Comparison of ENCODE assay signal across 8 cellular contexts in genomic region chr15:99925661-99926461, GRCh38.
A peak's percentile ranks its signal among the peaks of the same experiment; 100 is the strongest.
DNase-seq lines count a peak whose midpoint lies in the region; ATAC-seq, FAIRE-seq and TF ChIP-seq lines count a peak whose summit lies in the region.

No MANE protein-coding gene starts in this region.

- peaks cover 9 to 22% (median 17%) of the 10 kb centered on the region in 3 donors for H3K4me1 Mint-ChIP-seq in naive B cell

- peak overlapping the region; percentile 26 to 85 (median 70) for H3K27ac Mint-ChIP-seq in naive B cell

- no peak for TF ChIP-seq POLR2A in H1 (IDR thresholded peaks at IDR 0.05; ENCODE audit: control extremely low read depth in 1 of 2, low read depth in 2 of 2, low read length in 2 of 2)

- H2BK120ac ChIP-seq in H1 (replicated peaks; ENCODE audit: low read depth, low read length): peak overlapping the region; percentile 61

- peaks cover 6% of the 10 kb centered on the region for H3K4me1 ChIP-seq in MM.1S (ENCODE audit: low read length)
- peaks cover 5 to 13% (median 10%) of the 10 kb centered on the region in 4 experiments; a peak in 6 of 7 replicates for H3K4me1 ChIP-seq in H1 (replicated peaks in 1 of 4; ENCODE audit: control insufficient read depth in 3 of 4, insufficient read depth in 4 of 4, low read length in 3 of 4)

- peak overlapping the region; percentile 77 for H3K4me3 ChIP-seq in MM.1S (ENCODE audit: low read length)
- peak overlapping the region; percentile 42 to 65 (median 51) for H3K4me3 ChIP-seq in H1 (ENCODE audit: extremely low read depth in 1 of 4, insufficient read depth in 2 of 4, low read depth in 3 of 4, low read length in 4 of 4)

- H3K4me3 Mint-ChIP-seq in naive B cell: peak overlapping the region; percentile 73 to 91 (median 86)

- H3K14ac ChIP-seq in H1 (ENCODE audit: insufficient read length): no peak overlapping the region

- no peak overlapping the region for H2BK5ac ChIP-seq in H1 (ENCODE audit: low read depth, low read length)

- H3K9me3 ChIP-seq in MM.1S (replicated peaks; ENCODE audit: insufficient read depth, low read length): no peaks in the 10 kb centered on the region
- H3K9me3 ChIP-seq in H1 (ENCODE audit: insufficient read depth in 2 of 2, low read depth in 1 of 2, low read length in 1 of 2): no peaks in the 10 kb centered on the region

- H2BK15ac ChIP-seq in H1 (ENCODE audit: low read length): peak overlapping the region; percentile 36; the same call in 1 of the 2 replicates

- 33% methylated on average over 15 of the region's 33 CpGs; no CpG with 5 or more reads in 1 of the 2 experiments for WGBS in H1 (ENCODE audit: extremely low coverage in 1 of 2, insufficient coverage in 1 of 2, insufficient read length in 1 of 2, insufficient replicate concordance in 2 of 2, low coverage in 1 of 2, low lambda C conversion rate in 2 of 2, missing lambda C conversion rate in 1 of 2), 2 experiments

- H3K27ac ChIP-seq in MM.1S (ENCODE audit: low read length) (peak overlapping the region; percentile 49; the same call in 1 of the 2 replicates), H1 (ENCODE audit: low read depth, low read length) (no peak overlapping the region)

- no peak for TF ChIP-seq EP300 in H1 (IDR thresholded peaks at IDR 0.05; ENCODE audit: borderline replicate concordance in 1 of 2, low read depth in 2 of 2, low read length in 2 of 2)

- no peaks in the 10 kb centered on the region for H3K9me2 ChIP-seq in MM.1S (replicated peaks; ENCODE audit: insufficient read depth, low read length)

- no peak overlapping the region for H3K56ac ChIP-seq in H1 (replicated peaks; ENCODE audit: insufficient read length, low read depth, low read length)

- no peak for TF ChIP-seq RAD21 in H1 (IDR thresholded peaks at IDR 0.05 in 1 of 2, conservative IDR thresholded peaks at IDR 0.05 in 1 of 2; ENCODE audit: low read depth in 2 of 2, low read length in 2 of 2)

- in situ Hi-C loops in GM13976 (cut with MboI; ENCODE audit: low sequenced_read_pairs, unreplicated experiment): no loop called here

- no peaks in the 10 kb centered on the region for H3K27me3 ChIP-seq in MM.1S (replicated peaks; ENCODE audit: insufficient read depth, low read length)
- H3K27me3 ChIP-seq in H1 (replicated peaks in 1 of 4; ENCODE audit: control insufficient read depth in 3 of 4, extremely low read depth in 1 of 4, insufficient read depth in 3 of 4, low read length in 3 of 4): peaks cover 1 to 11% (median 8%) of the 10 kb centered on the region in 4 experiments; a peak in 6 of 7 replicates

- H3K79me1 ChIP-seq in H1 (ENCODE audit: low read depth, low read length): no peaks in the 10 kb centered on the region

- H3K4me2 ChIP-seq in MM.1S (ENCODE audit: low read depth, low read length) (peak overlapping the region; percentile 96), H1 (ENCODE audit: insufficient read depth in 1 of 2, low read depth in 2 of 2, low read length in 2 of 2) (peak overlapping the region; percentile 63 to 70)

- H3K9me3 Mint-ChIP-seq in naive B cell: no peaks in the 10 kb centered on the region

- H3K27me3 Mint-ChIP-seq in naive B cell: peaks cover 5 to 14% (median 8%) of the 10 kb centered on the region in 3 donors

- POLR2A ChIA-PET in H1 (lab: Charles Lee; ENCODE audit: partially characterized antibody): interaction anchor here (0.9 to 1.2 kb wide), 4 partner anchors 9 to 415 kb away, joined by 3 to 4 read pairs (median 3); no protein-coding TSS in a partner anchor

- H3K79me2 ChIP-seq in MM.1S (ENCODE audit: low read length) (no peaks in the 10 kb centered on the region), H1 (ENCODE audit: control insufficient read depth in 1 of 2, insufficient read depth in 2 of 2, low read length in 2 of 2) (no peaks in the 10 kb centered on the region)

- peak overlapping the region; percentile 17 for H3K18ac ChIP-seq in H1 (ENCODE audit: extremely low read depth, low read length)

- H4K20me1 ChIP-seq in MM.1S (ENCODE audit: insufficient read depth, low read length): no peaks in the 10 kb centered on the region
- H4K20me1 ChIP-seq in H1 (replicated peaks in 1 of 2; ENCODE audit: control insufficient read depth in 1 of 2, insufficient read depth in 2 of 2, low read length in 2 of 2): no peaks in the 10 kb centered on the region

- H2BK20ac ChIP-seq in H1 (ENCODE audit: low read length): no peak overlapping the region

- TF ChIP-seq CTCF in GM13976 (IDR thresholded peaks at IDR 0.05; ENCODE audit: borderline replicate concordance, control extremely low read depth, extremely low read depth, insufficient read depth, missing control alignments): no peak
- no peak for TF ChIP-seq CTCF in MM.1S (IDR thresholded peaks at IDR 0.05; ENCODE audit: low read length)
- TF ChIP-seq CTCF in H1 (IDR thresholded peaks at IDR 0.05; ENCODE audit: control extremely low read depth in 1 of 3, insufficient read depth in 1 of 3, low read depth in 1 of 3, low read length in 3 of 3): no peak

- H2AK5ac ChIP-seq in H1 (ENCODE audit: low read depth, low read length): no peak overlapping the region

- H2AFZ ChIP-seq in MM.1S (ENCODE audit: low read length): peak overlapping the region; percentile 99
- peak overlapping the region; percentile 50 for H2AFZ ChIP-seq in H1 (ENCODE audit: low read length)

- H4K8ac ChIP-seq in H1 (ENCODE audit: extremely low read depth, insufficient read depth, low read length): no peak overlapping the region

- no peaks in the 10 kb centered on the region for H3K36me3 Mint-ChIP-seq in naive B cell

- CTCF ChIA-PET in H1 (lab: Charles Lee; ENCODE audit: partially characterized antibody): interaction anchor here (0.9 to 3.1 kb wide), 7 partner anchors 14 to 424 kb away, joined by 3 to 11 read pairs (median 4); no protein-coding TSS in a partner anchor

- peaks cover 5% of the 10 kb centered on the region; the same call in 1 of the 2 replicates for H3F3A ChIP-seq in MM.1S (ENCODE audit: insufficient read depth, low read length)

- H3K4ac ChIP-seq in H1 (replicated peaks; ENCODE audit: insufficient read length, low read depth, low read length): no peak overlapping the region

- no peak overlapping the region for H3K23ac ChIP-seq in H1 (ENCODE audit: insufficient read length)

- peak; percentile 61 to 62 for ATAC-seq in naive B cell (ENCODE audit: low read depth in 2 of 2)

- peak overlapping the region; percentile 48 for H4K5ac ChIP-seq in H1 (ENCODE audit: insufficient read length, low read depth, low read length)

- H2BK12ac ChIP-seq in H1 (ENCODE audit: low read depth, low read length): 0 out of 2 replicates have a peak overlapping the region, but pooled peaks have one; percentile 68

- peaks cover 11% of the 10 kb centered on the region for H3K23me2 ChIP-seq in H1 (ENCODE audit: low read depth, low read length)

- H3K9ac ChIP-seq in MM.1S (ENCODE audit: low read length) (peak overlapping the region; percentile 62; the same call in 1 of the 2 replicates), H1 (replicated peaks in 1 of 4; ENCODE audit: extremely low read depth in 1 of 4, low read depth in 3 of 4, low read length in 3 of 4) (peak overlapping the region in 1 of 4 experiments; percentile 28; a peak in 2 of 7 replicates)

- H3K36me3 ChIP-seq in MM.1S (replicated peaks; ENCODE audit: insufficient read depth, low read length) (no peaks in the 10 kb centered on the region), H1 (ENCODE audit: control insufficient read depth in 2 of 4, insufficient read depth in 4 of 4, low read length in 3 of 4) (no peaks in the 10 kb centered on the region)

- DNase-seq in GM13976 (ENCODE audit: low spot score) (peak; percentile 72), MM.1S (peak; percentile 75), H1 (ENCODE audit: low read depth in 1 of 2, low spot score in 2 of 2) (peak in 1 of 2 experiments; percentile 62), naive B cell (peak; percentile 58), ecto neural progenitor cell (ENCODE audit: low spot score) (no peak), hepatic stellate cell (ENCODE audit: low spot score) (no peak)
- peak; percentile 47 to 51 for DNase-seq in activated CD8-positive, alpha-beta memory T cell treated with anti-CD3 and anti-CD28 coated beads for 4 hours (ENCODE audit: low read depth in 2 of 2)
- DNase-seq in stimulated activated CD8-positive, alpha-beta memory T cell treated with anti-CD3 and anti-CD28 coated beads, Interleukin-7, amount 100 ng/mL, for 4 hours (ENCODE audit: low read depth in 2 of 2): peak; percentile 55 to 76

- no peak for FAIRE-seq in H1 (lab: Jason Lieb, UNC)

- H4K91ac ChIP-seq in H1 (replicated peaks; ENCODE audit: insufficient read length, low read length): no peak overlapping the region

TF ChIP-seq in H1, 55 proteins besides CTCF, POLR2A, EP300 and RAD21:
- TF ChIP-seq KDM4A (IDR thresholded peaks at IDR 0.05; ENCODE audit: low read depth, low read length, severe bottlenecking) (peak; percentile 50), SIRT6 (IDR thresholded peaks at IDR 0.05; ENCODE audit: low read length) (no peak), ASH2L (IDR thresholded peaks at IDR 0.05; ENCODE audit: low read length) (peak; percentile 37), RBBP5 (IDR thresholded peaks at IDR 0.05; ENCODE audit: borderline replicate concordance, low read depth, low read length) (0 out of 2 replicates have a peak, but pooled peaks have one; percentile 42), PHF8 (conservative IDR thresholded peaks at IDR 0.05; ENCODE audit: low read depth, low read length) (0 out of 2 replicates have a peak, but pooled peaks have one; percentile 39), MAX (IDR thresholded peaks at IDR 0.05) (peak; percentile 64; the same call in 1 of the 2 replicates)

Comparison
In these comparisons a context has a peak if more than half of its experiments do, and no peak if none do; other contexts are left out.
1. DNase-seq: peak in GM13976 (single experiment), MM.1S (single experiment), activated CD8-positive, alpha-beta memory T cell treated with anti-CD3 and anti-CD28 coated beads for 4 hours (2 of 2), naive B cell (single experiment) and stimulated activated CD8-positive, alpha-beta memory T cell treated with anti-CD3 and anti-CD28 coated beads, Interleukin-7, amount 100 ng/mL, for 4 hours (2 of 2); none in ecto neural progenitor cell (single experiment) and hepatic stellate cell (single experiment).